In genomic region chr12:67982165-67982563, GRCh38 we compare ENCODE assay signal across 1 cellular context.
TF ChIP-seq lines count a peak whose summit lies in the region.

No MANE protein-coding gene starts in this region.

TF ChIP-seq in SK-N-SH, 30 proteins besides CTCF, POLR2A, EP300 and RAD21 (continued from another document):
- no peak for TF ChIP-seq RFX5 (IDR thresholded peaks at IDR 0.05; ENCODE audit: low read length)
- peak; percentile 68; the same call in 1 of the 2 replicates for TF ChIP-seq MAX (IDR thresholded peaks at IDR 0.05; ENCODE audit: low read depth)
- TF ChIP-seq TEAD4 (IDR thresholded peaks at IDR 0.05; ENCODE audit: borderline replicate concordance, insufficient read depth): peak; percentile 30; the same call in 1 of the 2 replicates
- no peak for TF ChIP-seq ELF1 (IDR thresholded peaks at IDR 0.05)
- TF ChIP-seq FOSL2 (IDR thresholded peaks at IDR 0.05; ENCODE audit: borderline replicate concordance, low read depth): no peak
- peak; percentile 58; the same call in 1 of the 2 replicates for TF ChIP-seq RXRA (IDR thresholded peaks at IDR 0.05; ENCODE audit: borderline replicate concordance, low read depth)
- no peak for TF ChIP-seq MEF2A (IDR thresholded peaks at IDR 0.05; ENCODE audit: borderline replicate concordance, low read depth)
- peak; percentile 51; the same call in 1 of the 2 replicates for TF ChIP-seq JUND (IDR thresholded peaks at IDR 0.05)
- TF ChIP-seq TCF12 (IDR thresholded peaks at IDR 0.05): peak; percentile 98
- peak; percentile 21; the same call in 1 of the 2 replicates for TF ChIP-seq ZBTB33 (IDR thresholded peaks at IDR 0.05; ENCODE audit: borderline replicate concordance, low read depth)
- TF ChIP-seq USF2 (IDR thresholded peaks at IDR 0.05; ENCODE audit: borderline replicate concordance, low read depth, low read length): no peak
TF ChIP-seq in SK-N-SH: peak in this region for 12.
